ENCODE assay signal across 19 cellular contexts in the genomic region with DNA sequence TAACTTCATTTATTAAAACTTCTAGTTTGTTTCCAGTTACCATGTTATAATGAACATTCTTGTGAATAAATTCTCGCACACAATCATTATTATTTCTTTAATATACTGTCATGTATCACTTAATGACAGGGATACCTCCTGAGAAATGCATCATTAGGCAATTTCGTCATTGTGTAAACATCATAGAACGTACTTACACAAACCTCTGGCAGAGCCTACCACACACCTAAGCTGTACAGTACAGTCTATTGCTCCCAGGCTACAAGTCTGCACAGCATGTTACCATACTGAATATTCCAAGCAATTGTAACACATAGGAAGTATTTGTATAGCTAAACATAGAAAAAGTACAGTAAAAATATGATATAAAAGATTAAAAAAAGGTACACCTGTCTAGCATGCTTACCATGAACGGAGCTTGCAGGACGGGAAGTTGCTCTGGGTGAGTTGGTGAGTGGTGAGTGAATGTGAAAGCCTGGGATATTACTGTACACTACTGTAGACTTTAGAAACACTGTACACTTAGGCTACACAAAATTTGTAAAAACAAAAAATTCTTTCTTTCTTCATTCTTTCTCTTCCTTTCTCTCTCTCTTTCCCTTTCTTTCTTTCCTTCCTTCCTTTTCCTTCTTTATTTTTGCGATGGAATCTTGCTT.
DNase-seq lines count a peak whose midpoint lies in the region; ATAC-seq, FAIRE-seq and TF ChIP-seq lines count a peak whose summit lies in the region.
"Had no signal": no experiment of that assay in that cellular context is flagged by ENCODE, and none has a peak within 500 bp of the region (broad histone marks: within the 10 kb centered on the region; RNA-seq: fewer than 3 reads in every experiment).

No MANE protein-coding gene starts in this region.

- H3K4me3 ChIP-seq in endothelial cell of umbilical vein (replicated peaks in 1 of 3; ENCODE audit: insufficient read depth in 1 of 3, low read depth in 1 of 3, low read length in 3 of 3) (no peak overlapping the region), small intestine (ENCODE audit: low read depth in 1 of 2, low read length in 2 of 2) (no peak overlapping the region)
- H3K4me3 ChIP-seq: breast epithelium, gastroesophageal sphincter had no signal

- H3K9ac ChIP-seq in endothelial cell of umbilical vein (replicated peaks; ENCODE audit: extremely low read depth, insufficient read depth, low read length), result no peak overlapping the region

- H3K9me1 ChIP-seq in endothelial cell of umbilical vein (replicated peaks; ENCODE audit: control insufficient read depth, extremely low read depth, insufficient read depth, low read length), result no peaks in the 10 kb centered on the region

- POLR2A ChIA-PET in endothelial cell of umbilical vein (lab: Charles Lee), result no interaction called here

- dilution Hi-C loops in endothelial cell of umbilical vein (cut with MboI; ENCODE audit: extremely low pct_ligation_motif_present, low sequenced_read_pairs), result no loop called here

- TF ChIP-seq CTCF in endothelial cell of umbilical vein (IDR thresholded peaks at IDR 0.05; ENCODE audit: extremely low read depth in 1 of 2, insufficient read depth in 1 of 2, low read depth in 1 of 2, low read length in 2 of 2), result no peak

- H3K9me3 ChIP-seq in endothelial cell of umbilical vein (replicated peaks; ENCODE audit: control insufficient read depth, insufficient read depth, low read length) (no peaks in the 10 kb centered on the region), small intestine (ENCODE audit: control insufficient read depth, low read depth) (no peaks in the 10 kb centered on the region)
- H3K9me3 ChIP-seq: breast epithelium, gastroesophageal sphincter had no signal

- H3K4me2 ChIP-seq in endothelial cell of umbilical vein (ENCODE audit: insufficient read depth, low read length), result no peak overlapping the region

- ATAC-seq in HG02852 (IDR thresholded peaks at IDR 0.05; ENCODE audit: unreplicated experiment), result peak; percentile 56
- ATAC-seq in HG02798 (IDR thresholded peaks at IDR 0.05; ENCODE audit: poor library complexity, unreplicated experiment), result no peak
- no peak for ATAC-seq in HG02763 (IDR thresholded peaks at IDR 0.05; ENCODE audit: unreplicated experiment)
- ATAC-seq: activated CD8-positive, alpha-beta T cell treated with anti-CD3 and anti-CD28 coated beads, Interleukin-2, amount 10 ng/mL, durations not matched to agents 7 days and 5 days; gastroesophageal sphincter; sciatic nerve; T-helper 17 cell had no signal

- no peak overlapping the region for H2AFZ ChIP-seq in endothelial cell of umbilical vein (ENCODE audit: low read depth, low read length)

- DNase-seq in COR-L47 (lab: John Stamatoyannopoulos, UW) (peak; percentile 16), NCI-H345 (lab: John Stamatoyannopoulos, UW) (peak; percentile 32), endothelial cell of umbilical vein (ENCODE audit: low read depth, low spot score) (no peak), NCI-H524 treated with DMSO at 0.1 percent for 48 hours (lab: John Stamatoyannopoulos, UW) (no peak), small intestine (no peak)
- DNase-seq: activated CD8-positive, alpha-beta T cell treated with anti-CD3 and anti-CD28 coated beads, Interleukin-2, amount 10 ng/mL, durations not matched to agents 7 days and 5 days; erythroblast; GOT3; Karpas-422; NCI-H1694; SIG-M5; stimulated activated CD4-positive, alpha-beta T cell treated with anti-CD3 and anti-CD28 coated beads, Interleukin-2, amount 100 ng/mL, for 24 hours; T-helper 17 cell had no signal

- intact Hi-C loops in endothelial cell of umbilical vein (cut with micrococcal nuclease), result no loop called here

- no peaks in the 10 kb centered on the region for H3K27me3 ChIP-seq in endothelial cell of umbilical vein (ENCODE audit: control insufficient read depth in 2 of 2, insufficient read depth in 2 of 2, low read length in 2 of 2)
- H3K27me3 ChIP-seq in small intestine (ENCODE audit: control insufficient read depth in 2 of 2, insufficient read depth in 2 of 2, low read length in 2 of 2), result no peaks in the 10 kb centered on the region
- H3K27me3 ChIP-seq: breast epithelium, gastroesophageal sphincter had no signal

- FAIRE-seq in endothelial cell of umbilical vein (lab: Jason Lieb, UNC) (peak; percentile 4), small intestine (lab: Jason Lieb, UNC) (no peak)

- no TSS peak for BruUV-seq in endothelial cell of umbilical vein (replicated peaks; lab: Mats Ljungman, UMichigan)

- CTCF ChIA-PET in endothelial cell of umbilical vein (lab: Charles Lee), result no interaction called here

- H4K20me1 ChIP-seq in endothelial cell of umbilical vein (replicated peaks; ENCODE audit: control insufficient read depth, extremely low read depth, insufficient read depth, low read length), result no peaks in the 10 kb centered on the region

- no peaks in the 10 kb centered on the region for H3K79me2 ChIP-seq in endothelial cell of umbilical vein (ENCODE audit: control insufficient read depth, insufficient read depth, low read length)

- 52 to 73% (median 59%) methylated on average over 6 of the region's 6 CpGs for WGBS in small intestine, 3 donors

- TF ChIP-seq POLR2A in endothelial cell of umbilical vein (IDR thresholded peaks at IDR 0.05; ENCODE audit: low read depth, low read length), result no peak

- H3K4me1 ChIP-seq in endothelial cell of umbilical vein (ENCODE audit: control insufficient read depth, extremely low read depth, insufficient read depth, low read length) (no peaks in the 10 kb centered on the region), small intestine (ENCODE audit: control insufficient read depth in 2 of 2, insufficient read depth in 1 of 2, low read depth in 1 of 2, low read length in 1 of 2) (no peaks in the 10 kb centered on the region)
- H3K4me1 ChIP-seq: breast epithelium, gastroesophageal sphincter had no signal

- H3K36me3 ChIP-seq in endothelial cell of umbilical vein (ENCODE audit: control insufficient read depth in 2 of 2, extremely low read depth in 1 of 2, insufficient read depth in 2 of 2, low read length in 2 of 2) (no peaks in the 10 kb centered on the region), small intestine (ENCODE audit: control insufficient read depth in 2 of 2, insufficient read depth in 2 of 2, low read length in 2 of 2) (no peaks in the 10 kb centered on the region)
- H3K36me3 ChIP-seq: breast epithelium, gastroesophageal sphincter had no signal

- H3K27ac ChIP-seq in endothelial cell of umbilical vein (ENCODE audit: insufficient read depth, low read depth, low read length), result no peak overlapping the region
- no peak overlapping the region for H3K27ac ChIP-seq in small intestine (ENCODE audit: low read depth in 1 of 2, low read length in 1 of 2)
- H3K27ac ChIP-seq: breast epithelium, gastroesophageal sphincter had no signal

TF ChIP-seq in endothelial cell of umbilical vein, 7 proteins besides CTCF, POLR2A, EP300 and RAD21:
- TF ChIP-seq POLR2AphosphoS5 (IDR thresholded peaks at IDR 0.05; ENCODE audit: insufficient read depth, low read depth, low read length), result no peak
- no peak for TF ChIP-seq MYC (IDR thresholded peaks at IDR 0.05; ENCODE audit: low read depth, low read length)
- no peak for TF ChIP-seq EZH2 (IDR thresholded peaks at IDR 0.05; ENCODE audit: borderline replicate concordance, low read depth, low read length, severe bottlenecking)
- no peak for TF ChIP-seq FOS (IDR thresholded peaks at IDR 0.05; ENCODE audit: borderline replicate concordance, insufficient read depth, low read length)
- TF ChIP-seq GATA2 (IDR thresholded peaks at IDR 0.05; ENCODE audit: insufficient read depth, insufficient read length, low read depth, low read length), result no peak
- TF ChIP-seq JUN (IDR thresholded peaks at IDR 0.05; ENCODE audit: borderline replicate concordance, insufficient read depth, insufficient read length, low read depth), result no peak
- TF ChIP-seq, protein P1, sequence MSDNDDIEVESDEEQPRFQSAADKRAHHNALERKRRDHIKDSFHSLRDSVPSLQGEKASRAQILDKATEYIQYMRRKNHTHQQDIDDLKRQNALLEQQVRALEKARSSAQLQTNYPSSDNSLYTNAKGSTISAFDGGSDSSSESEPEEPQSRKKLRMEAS (IDR thresholded peaks at IDR 0.05; ENCODE audit: insufficient read depth, insufficient read length), result no peak

Comparison
In these comparisons a context has a peak if more than half of its experiments do, and no peak if none do; other contexts are left out.
1. DNase-seq: peak in COR-L47 (single experiment) and NCI-H345 (single experiment); none in endothelial cell of umbilical vein (single experiment), NCI-H524 treated with DMSO at 0.1 percent for 48 hours (single experiment) and small intestine (single experiment).